Comparison of ENCODE assay signal across 9 cellular contexts in genomic region chr12:6226002-6226700, GRCh38. TPM values are rescaled to one million over a fixed set of nuclear protein-coding genes. Genes with fewer than 3 reads are reported as not detected.
DNase-seq lines count a peak whose midpoint lies in the region; ATAC-seq and TF ChIP-seq lines count a peak whose summit lies in the region.
"Had no signal": no experiment of that assay in that cellular context is flagged by ENCODE, and none has a peak within 500 bp of the region (broad histone marks: within the 10 kb centered on the region; RNA-seq: fewer than 3 reads in every experiment).

No MANE protein-coding gene starts in this region.

- H3K4me3 Mint-ChIP-seq in naive B cell, result peak overlapping the region in 5 of 8 donors; percentile 6 to 81 (median 40)
- H3K4me3 Mint-ChIP-seq in activated T-cell treated with anti-CD3 and anti-CD28 coated beads, Interleukin-2, amount 50 U/mL, for 72 hours, result no peak overlapping the region
- H3K4me3 Mint-ChIP-seq in activated T-helper 17 cell treated with anti-CD3 and anti-CD28 coated beads, Interleukin-2, amount 50 U/mL, for 72 hours, result no peak overlapping the region

- no peaks in the 10 kb centered on the region for H3K36me3 Mint-ChIP-seq in naive B cell
- no peaks in the 10 kb centered on the region for H3K36me3 Mint-ChIP-seq in activated T-cell treated with anti-CD3 and anti-CD28 coated beads, Interleukin-2, amount 50 U/mL, for 72 hours (ENCODE audit: insufficient read depth in 2 of 2)
- H3K36me3 Mint-ChIP-seq in activated T-helper 17 cell treated with anti-CD3 and anti-CD28 coated beads, Interleukin-2, amount 50 U/mL, for 72 hours (ENCODE audit: low read depth), result no peaks in the 10 kb centered on the region

- H3K27ac ChIP-seq in urinary bladder (ENCODE audit: low read depth), result peak overlapping the region; percentile 91

- no peak for ATAC-seq in naive B cell (ENCODE audit: low read depth in 2 of 2)
- no peak for ATAC-seq in activated T-cell treated with anti-CD3 and anti-CD28 coated beads, Interleukin-2, amount 50 U/mL, for 72 hours (replicated peaks in 1 of 2)
- ATAC-seq in activated T-helper 17 cell treated with anti-CD3 and anti-CD28 coated beads, Interleukin-2, amount 50 U/mL, for 72 hours (replicated peaks), result no peak

- peaks cover 0 to 7% (median 0%) of the 10 kb centered on the region in 3 donors for H3K27me3 Mint-ChIP-seq in naive B cell
- H3K27me3 Mint-ChIP-seq in activated T-cell treated with anti-CD3 and anti-CD28 coated beads, Interleukin-2, amount 50 U/mL, for 72 hours (ENCODE audit: low read depth), result no peaks in the 10 kb centered on the region
- H3K27me3 Mint-ChIP-seq in activated T-helper 17 cell treated with anti-CD3 and anti-CD28 coated beads, Interleukin-2, amount 50 U/mL, for 72 hours, result no peaks in the 10 kb centered on the region

- H3K36me3 ChIP-seq in urinary bladder (ENCODE audit: insufficient read depth), result no peaks in the 10 kb centered on the region

- H3K4me1 ChIP-seq in urinary bladder (ENCODE audit: insufficient read depth), result peaks cover 8% of the 10 kb centered on the region

- DNase-seq in NCI-H2196 (lab: John Stamatoyannopoulos, UW; ENCODE audit: unreplicated experiment), result peak; percentile 10
- no peak for DNase-seq in NCI-H2196 treated with DMSO at 0.1 percent for 48 hours (lab: John Stamatoyannopoulos, UW; ENCODE audit: unreplicated experiment)
- peak; percentile 82 for DNase-seq in fibroblast of mammary gland (ENCODE audit: low read depth)
- DNase-seq in naive B cell, result no peak
- DNase-seq in GM10266 (ENCODE audit: extremely low spot score), result no peak
- DNase-seq in activated T-cell treated with anti-CD3 and anti-CD28 coated beads, Interleukin-2, amount 50 U/mL, for 72 hours, result no peak
- DNase-seq: SW 1271 had no signal

- 9% methylated on average over 12 of the region's 12 CpGs for WGBS in urinary bladder

- no peaks in the 10 kb centered on the region for H3K9me3 Mint-ChIP-seq in naive B cell
- no peaks in the 10 kb centered on the region for H3K9me3 Mint-ChIP-seq in activated T-cell treated with anti-CD3 and anti-CD28 coated beads, Interleukin-2, amount 50 U/mL, for 72 hours
- H3K9me3 Mint-ChIP-seq in activated T-helper 17 cell treated with anti-CD3 and anti-CD28 coated beads, Interleukin-2, amount 50 U/mL, for 72 hours, result no peaks in the 10 kb centered on the region

- H3K4me1 Mint-ChIP-seq in naive B cell, result peaks cover 28 to 37% (median 36%) of the 10 kb centered on the region in 3 donors
- peaks cover 19% of the 10 kb centered on the region for H3K4me1 Mint-ChIP-seq in activated T-cell treated with anti-CD3 and anti-CD28 coated beads, Interleukin-2, amount 50 U/mL, for 72 hours (ENCODE audit: low read depth)
- peaks cover 9% of the 10 kb centered on the region for H3K4me1 Mint-ChIP-seq in activated T-helper 17 cell treated with anti-CD3 and anti-CD28 coated beads, Interleukin-2, amount 50 U/mL, for 72 hours

- TF ChIP-seq CTCF in fibroblast of mammary gland (conservative IDR thresholded peaks at IDR 0.05; ENCODE audit: control insufficient read depth, insufficient read depth, low read depth, low read length) (no peak), GM10266 (IDR thresholded peaks at IDR 0.05; ENCODE audit: control insufficient read depth, insufficient read depth, low read depth, missing control alignments) (no peak)

- no peak overlapping the region for H3K4me3 ChIP-seq in fibroblast of mammary gland (ENCODE audit: control insufficient read depth, low read depth, low read length)
- no peak overlapping the region for H3K4me3 ChIP-seq in urinary bladder (ENCODE audit: low read depth, low read length)

- H3K27ac Mint-ChIP-seq in naive B cell, result peak overlapping the region; percentile 22 to 93 (median 78)
- H3K27ac Mint-ChIP-seq in activated T-cell treated with anti-CD3 and anti-CD28 coated beads, Interleukin-2, amount 50 U/mL, for 72 hours, result no peak overlapping the region
- H3K27ac Mint-ChIP-seq in activated T-helper 17 cell treated with anti-CD3 and anti-CD28 coated beads, Interleukin-2, amount 50 U/mL, for 72 hours, result no peak overlapping the region

RNA-seq across cellular contexts. Expression of gene CD9, which starts 26.0 kb away (rescaled TPM):
- polyA plus RNA-seq in naive B cell (ENCODE audit: low read depth in 6 of 6) (100 to 1,000 TPM in 2 of 6 donors, 10 to 100 TPM in 4; 32.7 to 186 (median 69.9) TPM), urinary bladder (554 TPM)
- total RNA-seq in urinary bladder, result 215 TPM
- total RNA-seq in activated T-cell treated with anti-CD3 and anti-CD28 coated beads, Interleukin-2, amount 50 U/mL, for 72 hours, result 1 to 10 TPM; 6.1 to 8.4 TPM
- total RNA-seq in activated T-helper 17 cell treated with anti-CD3 and anti-CD28 coated beads, Interleukin-2, amount 50 U/mL, for 72 hours, result 1 to 10 TPM in 1 of 2 donors, under 1 TPM in 1; 0.76 to 1.6 TPM

Comparison
In these comparisons a context has a peak if more than half of its experiments do, and no peak if none do; other contexts are left out.
1. DNase-seq: peak in NCI-H2196 (single experiment) and fibroblast of mammary gland (single experiment); none in NCI-H2196 treated with DMSO at 0.1 percent for 48 hours (single experiment), naive B cell (single experiment), GM10266 (single experiment) and activated T-cell treated with anti-CD3 and anti-CD28 coated beads, Interleukin-2, amount 50 U/mL, for 72 hours (0 of 2).
2. H3K27ac Mint-ChIP-seq: peak in naive B cell (6 of 6); none in activated T-cell treated with anti-CD3 and anti-CD28 coated beads, Interleukin-2, amount 50 U/mL, for 72 hours (single experiment) and activated T-helper 17 cell treated with anti-CD3 and anti-CD28 coated beads, Interleukin-2, amount 50 U/mL, for 72 hours (single experiment).
3. H3K4me3 Mint-ChIP-seq: peak in naive B cell (5 of 8); none in activated T-cell treated with anti-CD3 and anti-CD28 coated beads, Interleukin-2, amount 50 U/mL, for 72 hours (0 of 2) and activated T-helper 17 cell treated with anti-CD3 and anti-CD28 coated beads, Interleukin-2, amount 50 U/mL, for 72 hours (single experiment).
4. RNA of gene CD9, which starts 26.0 kb away (total RNA-seq): 215 TPM in urinary bladder (single experiment); 6.1 to 8.4 TPM in activated T-cell treated with anti-CD3 and anti-CD28 coated beads, Interleukin-2, amount 50 U/mL, for 72 hours and 0.76 to 1.6 TPM in activated T-helper 17 cell treated with anti-CD3 and anti-CD28 coated beads, Interleukin-2, amount 50 U/mL, for 72 hours; every median in the first group is over 10 times any median in the second.